Comparison of ENCODE assay signal across 11 cellular contexts in genomic region chr11:119583585-119583984, GRCh38.
A peak's percentile ranks its signal among the peaks of the same experiment; 100 is the strongest.
DNase-seq lines count a peak whose midpoint lies in the region; ATAC-seq and TF ChIP-seq lines count a peak whose summit lies in the region.
"Had no signal": no experiment of that assay in that cellular context is flagged by ENCODE, and none has a peak within 500 bp of the region (broad histone marks: within the 10 kb centered on the region; RNA-seq: fewer than 3 reads in every experiment).

No MANE protein-coding gene starts in this region.

- H3K36me3 Mint-ChIP-seq in mesothelial cell of epicardium = no peaks in the 10 kb centered on the region
- H3K36me3 Mint-ChIP-seq: CD4-positive, CD25-positive, alpha-beta regulatory T cell had no signal

- no peak overlapping the region for H3K4me2 ChIP-seq in DOHH2 (ENCODE audit: low read length)
- H3K4me2 ChIP-seq: KMS-11 had no signal

- H3K27me3 Mint-ChIP-seq in mesothelial cell of epicardium (ENCODE audit: low read depth) = peaks cover 26% of the 10 kb centered on the region

- H3K4me3 Mint-ChIP-seq in mesothelial cell of epicardium = no peak overlapping the region

- no peak for DNase-seq in choroid plexus epithelial cell (ENCODE audit: low read depth)
- DNase-seq in mesothelial cell of epicardium (ENCODE audit: low spot score in 2 of 2, unreplicated experiment in 2 of 2) = no peak
- no peak for DNase-seq in SHP77 treated with DMSO at 0.1 percent for 48 hours (lab: John Stamatoyannopoulos, UW)
- DNase-seq in dedifferentiated amniotic fluid mesenchymal stem cell (ENCODE audit: extremely low spot score) = no peak
- no peak for DNase-seq in MG63

- peaks cover 7% of the 10 kb centered on the region for H3K9me3 Mint-ChIP-seq in mesothelial cell of epicardium

- H3F3A ChIP-seq in DOHH2 (ENCODE audit: control insufficient read depth, insufficient read depth) = no peaks in the 10 kb centered on the region

- no peak for ATAC-seq in GM18867 (IDR thresholded peaks at IDR 0.05; ENCODE audit: unreplicated experiment)

- H3K9me2 ChIP-seq in DOHH2 (replicated peaks; ENCODE audit: control insufficient read depth, low read length) = no peaks in the 10 kb centered on the region

- TF ChIP-seq CTCF in DOHH2 (IDR thresholded peaks at IDR 0.05; ENCODE audit: low read depth, low read length, poor library complexity, severe bottlenecking) (peak; percentile 47), LNCAP (IDR thresholded peaks at IDR 0.05) (0 out of 2 replicates have a peak, but pooled peaks have one; percentile 8), choroid plexus epithelial cell (conservative IDR thresholded peaks at IDR 0.05; ENCODE audit: low read depth, low read length) (peak; percentile 18), mesothelial cell of epicardium (IDR thresholded peaks at IDR 0.05; ENCODE audit: unreplicated experiment) (peak; percentile 32)

- H3K36me3 ChIP-seq in DOHH2 (ENCODE audit: control insufficient read depth, low read length) (no peaks in the 10 kb centered on the region), MG63 (no peaks in the 10 kb centered on the region)

- H3K4me1 Mint-ChIP-seq in mesothelial cell of epicardium = peaks cover 11% of the 10 kb centered on the region

- no peak overlapping the region for H3K27ac Mint-ChIP-seq in mesothelial cell of epicardium
- H3K27ac Mint-ChIP-seq: activated CD4-positive, alpha-beta T cell treated with anti-CD3 and anti-CD28 coated beads for 36 hours; CD4-positive, CD25-positive, alpha-beta regulatory T cell had no signal

- H3K4me3 ChIP-seq in DOHH2 (ENCODE audit: low read length) = no peak overlapping the region
- no peak overlapping the region for H3K4me3 ChIP-seq in choroid plexus epithelial cell (ENCODE audit: low read depth, low read length)
- no peak overlapping the region for H3K4me3 ChIP-seq in MG63

- H4K20me1 ChIP-seq in DOHH2 (ENCODE audit: control insufficient read depth, insufficient read depth, low read depth, low read length) = no peaks in the 10 kb centered on the region

- no peaks in the 10 kb centered on the region for H3K79me2 ChIP-seq in DOHH2 (ENCODE audit: control insufficient read depth, low read length)

- peaks cover 3% of the 10 kb centered on the region for H3K9me3 ChIP-seq in DOHH2 (ENCODE audit: control insufficient read depth, insufficient read depth, low read length)
- H3K9me3 ChIP-seq in MG63 = peaks cover 3% of the 10 kb centered on the region; the same call in 1 of the 2 replicates

- H3K4me1 ChIP-seq in DOHH2 (ENCODE audit: control insufficient read depth, low read length) = no peaks in the 10 kb centered on the region

- H3K27me3 ChIP-seq in DOHH2 (ENCODE audit: control insufficient read depth, low read length) (peaks cover 40% of the 10 kb centered on the region), MG63 (no peaks in the 10 kb centered on the region)

- H3K27ac ChIP-seq in DOHH2 (ENCODE audit: low read depth, low read length) = no peak overlapping the region
- H3K27ac ChIP-seq: KMS-11 had no signal
